In genomic region chr9:73200694-73201432, GRCh38 we compare ENCODE assay signal across 8 cellular contexts. TPM values are rescaled to one million over a fixed set of nuclear protein-coding genes. Genes with fewer than 3 reads are reported as not detected.
DNase-seq lines count a peak whose midpoint lies in the region; ATAC-seq, FAIRE-seq and TF ChIP-seq lines count a peak whose summit lies in the region.

No MANE protein-coding gene starts in this region.

- no peak for FAIRE-seq in bronchial epithelial cell (lab: Jason Lieb, UNC)

- H3K27me3 ChIP-seq in bronchial epithelial cell (ENCODE audit: control insufficient read depth, insufficient read depth, low read length) = no peaks in the 10 kb centered on the region

- peak; percentile 30 for TF ChIP-seq CTCF in bronchial epithelial cell (IDR thresholded peaks at IDR 0.05; ENCODE audit: insufficient read depth, low read length, severe bottlenecking)

- no peak overlapping the region for H3K4me3 ChIP-seq in bronchial epithelial cell (ENCODE audit: low read depth, low read length)

- no peaks in the 10 kb centered on the region for H3K36me3 ChIP-seq in bronchial epithelial cell (ENCODE audit: control insufficient read depth, insufficient read depth, low read length)

- peak; percentile 48 for DNase-seq in D341Med (ENCODE audit: low spot score)
- DNase-seq in H4 (ENCODE audit: low spot score) = peak; percentile 45
- DNase-seq in NCI-H524 treated with DMSO at 0.1 percent for 48 hours (lab: John Stamatoyannopoulos, UW) = peak; percentile 62
- peak; percentile 49 for DNase-seq in bronchial epithelial cell (ENCODE audit: low read depth)
- peak; percentile 25 for DNase-seq in middle frontal gyrus (ENCODE audit: extremely low spot score, low spot score)
- no peak for DNase-seq in mucosa of gallbladder (ENCODE audit: low spot score)
- no peak for DNase-seq in activated CD8-positive, alpha-beta memory T cell treated with anti-CD3 and anti-CD28 coated beads, Interleukin-2, amount 50 U/mL, for 48 hours

- ATAC-seq in GM21515 (IDR thresholded peaks at IDR 0.05; ENCODE audit: unreplicated experiment) = no peak

RNA-seq across cellular contexts. Expression of gene ANXA1, which starts 49.2 kb away (rescaled TPM):
- 659 and 754 TPM in 2 replicates for total RNA-seq in H4 (2014; rRNA removed; shearing (Covaris generic))
- total RNA-seq in bronchial epithelial cell = 1,561 and 3,061 TPM in 2 replicates
- total RNA-seq in mucosa of gallbladder = 55.5 TPM

Comparison
In these comparisons a context has a peak if more than half of its experiments do, and no peak if none do; other contexts are left out.
1. DNase-seq: peak in D341Med (single experiment), H4 (single experiment), NCI-H524 treated with DMSO at 0.1 percent for 48 hours (single experiment), bronchial epithelial cell (single experiment) and middle frontal gyrus (single experiment); none in mucosa of gallbladder (single experiment) and activated CD8-positive, alpha-beta memory T cell treated with anti-CD3 and anti-CD28 coated beads, Interleukin-2, amount 50 U/mL, for 48 hours (single experiment).
2. RNA of gene ANXA1, which starts 49.2 kb away (total RNA-seq): 1,561 to 3,061 TPM in bronchial epithelial cell and 659 to 754 TPM in H4; 55.5 TPM in mucosa of gallbladder (single experiment); every median in the first group is over 10 times any median in the second.